1 cellular context compared by ENCODE assay signal in genomic region chr15:101220060-101220459, GRCh38.
TF ChIP-seq lines count a peak whose summit lies in the region.

No MANE protein-coding gene starts in this region.

TF ChIP-seq in K562, 482 proteins besides CTCF, POLR2A, EP300 and RAD21:
- TF ChIP-seq NR2C1 (IDR thresholded peaks at IDR 0.05) (peak; percentile 82), NR2C1 (tag; IDR thresholded peaks at IDR 0.05) (peak; percentile 66), IRF9 (tag; IDR thresholded peaks at IDR 0.05) (no peak)
